1 cellular context compared by ENCODE assay signal in genomic region chr6:33784787-33785186, GRCh38.
TF ChIP-seq lines count a peak whose summit lies in the region.

No MANE protein-coding gene starts in this region.

TF ChIP-seq in GM23338, 12 proteins besides CTCF, POLR2A, EP300 and RAD21 (continued from another document):
- no peak for TF ChIP-seq ZNF331 (CRISPR knock-in tag; IDR thresholded peaks at IDR 0.05; ENCODE audit: low read depth)
